Comparison of ENCODE assay signal across 19 cellular contexts in the genomic region with DNA sequence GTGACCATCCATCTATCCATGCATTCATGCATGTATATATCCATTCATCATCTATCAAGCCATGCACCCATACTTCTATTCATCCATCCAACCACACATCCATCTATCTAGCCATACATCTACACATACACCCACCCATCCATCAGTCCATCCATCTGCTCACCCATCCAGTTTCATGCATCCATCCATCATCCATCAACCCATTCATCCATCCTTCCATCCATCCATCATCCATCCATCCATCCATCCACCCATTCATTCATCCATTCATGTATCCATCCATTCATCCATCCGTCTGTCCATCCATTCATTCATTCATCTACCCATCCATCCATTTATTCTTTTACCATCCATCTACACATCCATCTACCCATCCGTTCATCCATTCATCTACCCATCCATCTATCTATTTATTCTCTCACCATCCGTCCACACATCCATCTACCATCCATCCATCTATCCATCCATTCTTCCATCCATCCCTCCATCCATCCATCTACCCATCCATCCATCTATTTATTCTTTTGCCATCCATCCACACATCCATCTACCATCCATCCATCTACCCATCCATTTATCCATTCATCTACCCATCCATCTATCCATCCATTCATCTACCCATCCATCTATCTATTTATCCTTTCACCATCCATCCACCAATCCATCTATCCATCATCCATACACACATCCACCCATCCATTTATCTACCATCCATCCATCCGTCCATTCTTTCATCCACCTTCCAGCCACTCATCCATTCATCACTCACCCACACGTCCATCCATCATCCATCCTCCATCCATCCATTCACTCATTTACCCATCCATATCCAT. TPM values are rescaled to one million over a fixed set of nuclear protein-coding genes. Genes with fewer than 3 reads are reported as not detected.
DNase-seq lines count a peak whose midpoint lies in the region; ATAC-seq, FAIRE-seq and TF ChIP-seq lines count a peak whose summit lies in the region.
"Had no signal": no experiment of that assay in that cellular context is flagged by ENCODE, and none has a peak within 500 bp of the region (broad histone marks: within the 10 kb centered on the region; RNA-seq: fewer than 3 reads in every experiment).

No MANE protein-coding gene starts in this region.

- H3K9me3 ChIP-seq in IMR-90 (ENCODE audit: control insufficient read depth, insufficient read depth, low read length) (no peaks in the 10 kb centered on the region), H1 (ENCODE audit: insufficient read depth in 2 of 2, low read depth in 1 of 2, low read length in 1 of 2) (no peaks in the 10 kb centered on the region; a peak in 1 of 4 replicates), upper lobe of left lung (no peaks in the 10 kb centered on the region)

- H2AK5ac ChIP-seq in IMR-90 (ENCODE audit: low read depth, low read length) (no peak overlapping the region), H1 (ENCODE audit: low read depth, low read length) (no peak overlapping the region)

- H3K4me1 ChIP-seq in IMR-90 (ENCODE audit: control insufficient read depth, insufficient read depth, low read length), result no peaks in the 10 kb centered on the region
- H3K4me1 ChIP-seq in H1 (replicated peaks in 1 of 4; ENCODE audit: control insufficient read depth in 3 of 4, insufficient read depth in 4 of 4, low read length in 3 of 4), result no peaks in the 10 kb centered on the region; a peak in 2 of 7 replicates
- peaks cover 19 to 24% (median 21%) of the 10 kb centered on the region in 4 donors for H3K4me1 ChIP-seq in upper lobe of left lung

- H3K9ac ChIP-seq in IMR-90 (ENCODE audit: low read depth, low read length) (no peak overlapping the region), H1 (replicated peaks in 1 of 4; ENCODE audit: extremely low read depth in 1 of 4, low read depth in 3 of 4, low read length in 3 of 4) (no peak overlapping the region)

- H4K91ac ChIP-seq in IMR-90 (ENCODE audit: insufficient read depth, low read depth, low read length) (no peak overlapping the region), H1 (replicated peaks; ENCODE audit: insufficient read length, low read length) (no peak overlapping the region)

- H3K23me2 ChIP-seq in H1 (ENCODE audit: low read depth, low read length), result peaks cover 9% of the 10 kb centered on the region; the same call in 1 of the 2 replicates

- POLR2A ChIA-PET in IMR-90 (lab: Charles Lee; ENCODE audit: unreplicated experiment) (no interaction called here), H1 (lab: Charles Lee; ENCODE audit: partially characterized antibody) (no interaction called here)

- DNase-seq in GM12891 (ENCODE audit: insufficient read length, low spot score) (no peak), IMR-90 (no peak), H1 (ENCODE audit: low read depth in 1 of 2, low spot score in 2 of 2) (no peak), NCI-H1436 treated with DMSO at 0.1 percent for 48 hours (lab: John Stamatoyannopoulos, UW) (no peak), frontal cortex (ENCODE audit: low spot score in 2 of 2) (no peak), upper lobe of left lung (no peak)
- DNase-seq: ACHN; Calu3; CD8-positive, alpha-beta T cell; DMS53; DND-41; EL; GOT3; H9; Karpas-422 had no signal

- no TSS peak for BruUV-seq in IMR-90 (replicated peaks; lab: Mats Ljungman, UMichigan)

- FAIRE-seq in GM12891 (lab: Jason Lieb, UNC) (peak; percentile 77), H1 (lab: Jason Lieb, UNC) (no peak), frontal cortex (lab: Jason Lieb, UNC) (no peak)
- FAIRE-seq: A204.1, GM12878 had no signal

- H3K79me1 ChIP-seq in IMR-90 (ENCODE audit: low read depth in 1 of 2, low read length in 2 of 2) (no peaks in the 10 kb centered on the region), H1 (ENCODE audit: low read depth, low read length) (no peaks in the 10 kb centered on the region)

- dilution Hi-C loops in IMR-90 (cut with HindIII; ENCODE audit: low sequenced_read_pairs, unreplicated experiment), result no loop called here

- no peaks in the 10 kb centered on the region for H3K9me1 ChIP-seq in IMR-90 (ENCODE audit: insufficient read depth, low read length)

- H3K79me2 ChIP-seq in H1 (ENCODE audit: control insufficient read depth in 1 of 2, insufficient read depth in 2 of 2, low read length in 2 of 2), result no peaks in the 10 kb centered on the region

- H3K56ac ChIP-seq in IMR-90 (ENCODE audit: extremely low read depth, insufficient read depth, low read length) (no peak overlapping the region), H1 (replicated peaks; ENCODE audit: insufficient read length, low read depth, low read length) (peak overlapping the region; percentile 12)

- CTCF ChIA-PET in IMR-90 (lab: Yijun Ruan, JAX), result no interaction called here
- CTCF ChIA-PET in H1 (lab: Charles Lee; ENCODE audit: partially characterized antibody), result interaction anchor here (4.3 to 19.2 kb wide), 2 partner anchors 11 to 104 kb away, joined by 39 to 513 read pairs; no protein-coding TSS in a partner anchor

- no peak overlapping the region for H3K14ac ChIP-seq in IMR-90 (replicated peaks; ENCODE audit: low read depth, low read length)
- no peak overlapping the region for H3K14ac ChIP-seq in H1 (ENCODE audit: insufficient read length)

- intact Hi-C loops in IMR-90 (cut with micrococcal nuclease), result no loop called here

- TF ChIP-seq RAD21 in IMR-90 (IDR thresholded peaks at IDR 0.05; ENCODE audit: low read length) (no peak), H1 (IDR thresholded peaks at IDR 0.05 in 1 of 2, conservative IDR thresholded peaks at IDR 0.05 in 1 of 2; ENCODE audit: low read depth in 2 of 2, low read length in 2 of 2) (no peak)

- no peak overlapping the region for H2BK15ac ChIP-seq in IMR-90 (ENCODE audit: low read depth, low read length)
- H2BK15ac ChIP-seq in H1 (ENCODE audit: low read length), result no peak overlapping the region

- H3K4me2 ChIP-seq in IMR-90 (ENCODE audit: low read depth, low read length) (no peak overlapping the region), H1 (ENCODE audit: insufficient read depth in 1 of 2, low read depth in 2 of 2, low read length in 2 of 2) (no peak overlapping the region)

- TF ChIP-seq POLR2A in GM12891 (IDR thresholded peaks at IDR 0.05; ENCODE audit: low read depth, low read length) (no peak), IMR-90 (IDR thresholded peaks at IDR 0.05; ENCODE audit: low read depth, low read length) (no peak), H1 (IDR thresholded peaks at IDR 0.05; ENCODE audit: control extremely low read depth in 1 of 2, low read depth in 2 of 2, low read length in 2 of 2) (no peak), upper lobe of left lung (IDR thresholded peaks at IDR 0.05) (no peak)

- H3K36me3 ChIP-seq in IMR-90 (ENCODE audit: control insufficient read depth, insufficient read depth, low read length) (no peaks in the 10 kb centered on the region), H1 (ENCODE audit: control insufficient read depth in 2 of 4, insufficient read depth in 4 of 4, low read length in 3 of 4) (no peaks in the 10 kb centered on the region), upper lobe of left lung (no peaks in the 10 kb centered on the region)

- H4K8ac ChIP-seq in IMR-90 (ENCODE audit: low read depth in 2 of 2, low read length in 2 of 2), result no peak overlapping the region
- H4K8ac ChIP-seq in H1 (ENCODE audit: extremely low read depth, insufficient read depth, low read length), result no peak overlapping the region

- ATAC-seq in IMR-90 (ENCODE audit: low read depth) (no peak), upper lobe of left lung (ENCODE audit: low FRiP score in 2 of 2) (no peak)
- ATAC-seq: CD8-positive, alpha-beta T cell; GM12878 had no signal

- H3K4me3 ChIP-seq in IMR-90 (ENCODE audit: insufficient read depth, low read depth, low read length) (no peak overlapping the region), H1 (ENCODE audit: extremely low read depth in 1 of 4, insufficient read depth in 2 of 4, low read depth in 3 of 4, low read length in 4 of 4) (no peak overlapping the region), upper lobe of left lung (no peak overlapping the region)
- H3K4me3 ChIP-seq: GM12878 had no signal

- H4K20me1 ChIP-seq in IMR-90 (ENCODE audit: insufficient read depth, low read length) (no peaks in the 10 kb centered on the region), H1 (replicated peaks in 1 of 2; ENCODE audit: control insufficient read depth in 1 of 2, insufficient read depth in 2 of 2, low read length in 2 of 2) (peaks cover 0 to 4% of the 10 kb centered on the region in 2 experiments)

- H3K23ac ChIP-seq in IMR-90 (ENCODE audit: low read depth, low read length) (no peak overlapping the region), H1 (ENCODE audit: insufficient read length) (no peak overlapping the region)

- peak overlapping the region; percentile 46 for H2BK5ac ChIP-seq in IMR-90 (ENCODE audit: low read depth, low read length, poor library complexity, severe bottlenecking)
- no peak overlapping the region for H2BK5ac ChIP-seq in H1 (ENCODE audit: low read depth, low read length)

- H2BK120ac ChIP-seq in IMR-90 (ENCODE audit: low read depth, low read length) (no peak overlapping the region), H1 (replicated peaks; ENCODE audit: low read depth, low read length) (no peak overlapping the region)

- H2BK12ac ChIP-seq in H1 (ENCODE audit: low read depth, low read length), result no peak overlapping the region

- no peak overlapping the region for H2AK9ac ChIP-seq in IMR-90 (replicated peaks; ENCODE audit: low read depth, low read length, poor library complexity)

- H3K27me3 ChIP-seq in IMR-90 (ENCODE audit: control insufficient read depth, insufficient read depth, low read length), result peaks cover 58% of the 10 kb centered on the region
- H3K27me3 ChIP-seq in H1 (replicated peaks in 1 of 4; ENCODE audit: control insufficient read depth in 3 of 4, extremely low read depth in 1 of 4, insufficient read depth in 3 of 4, low read length in 3 of 4), result no peaks in the 10 kb centered on the region
- no peaks in the 10 kb centered on the region for H3K27me3 ChIP-seq in upper lobe of left lung

- no peak overlapping the region for H2BK20ac ChIP-seq in IMR-90 (ENCODE audit: low read depth, low read length)
- no peak overlapping the region for H2BK20ac ChIP-seq in H1 (ENCODE audit: low read length)

- 67 to 98% methylated on average over 4 to 5 of the region's 5 CpGs for WGBS in IMR-90 (ENCODE audit: extremely low coverage in 2 of 2, insufficient read length in 1 of 2), 2 experiments
- WGBS in H1 (ENCODE audit: extremely low coverage in 1 of 2, insufficient coverage in 1 of 2, insufficient read length in 1 of 2, insufficient replicate concordance in 2 of 2, low coverage in 1 of 2, low lambda C conversion rate in 2 of 2, missing lambda C conversion rate in 1 of 2), 2 experiments, result 82 to 100% methylated on average over 4 to 5 of the region's 5 CpGs
- WGBS in upper lobe of left lung, 2 donors, result 94 to 95% methylated on average over 5 of the region's 5 CpGs

- H3K18ac ChIP-seq in IMR-90 (ENCODE audit: low read depth, low read length) (no peak overlapping the region), H1 (ENCODE audit: extremely low read depth, low read length) (no peak overlapping the region)

- TF ChIP-seq CTCF in IMR-90 (conservative IDR thresholded peaks at IDR 0.05; ENCODE audit: low read depth, low read length) (no peak), H1 (IDR thresholded peaks at IDR 0.05; ENCODE audit: control extremely low read depth in 1 of 3, insufficient read depth in 1 of 3, low read depth in 1 of 3, low read length in 3 of 3) (no peak), upper lobe of left lung (IDR thresholded peaks at IDR 0.05) (no peak)

- H3K4ac ChIP-seq in IMR-90 (ENCODE audit: low read depth, low read length), result no peak overlapping the region
- H3K4ac ChIP-seq in H1 (replicated peaks; ENCODE audit: insufficient read length, low read depth, low read length), result no peak overlapping the region

- in situ Hi-C loops in IMR-90 (cut with MboI; ENCODE audit: low sequenced_read_pairs), result no loop called here

- H2AFZ ChIP-seq in IMR-90 (replicated peaks; ENCODE audit: low read length, poor library complexity), result no peak overlapping the region
- no peak overlapping the region for H2AFZ ChIP-seq in H1 (ENCODE audit: low read length)

- H3K27ac ChIP-seq in IMR-90 (ENCODE audit: insufficient read depth, low read length) (no peak overlapping the region), H1 (ENCODE audit: low read depth, low read length) (no peak overlapping the region), upper lobe of left lung (no peak overlapping the region)

- TF ChIP-seq EP300 in H1 (IDR thresholded peaks at IDR 0.05; ENCODE audit: borderline replicate concordance in 1 of 2, low read depth in 2 of 2, low read length in 2 of 2), result no peak
- no peak for TF ChIP-seq EP300 in upper lobe of left lung (IDR thresholded peaks at IDR 0.05)

- H4K5ac ChIP-seq in IMR-90 (ENCODE audit: low read depth, low read length) (no peak overlapping the region), H1 (ENCODE audit: insufficient read length, low read depth, low read length) (no peak overlapping the region)

RNA-seq across cellular contexts. Expression of a gene that starts 3.2 kb away (rescaled TPM):
- 132 TPM for polyA plus RNA-seq in GM12891 (2012; ENCODE audit: low read depth, missing spikeins)
- total RNA-seq in IMR-90 (2012; rRNA removed) (not detected in 2 replicates), frontal cortex (not detected), upper lobe of left lung (10 to 100 TPM in 1 of 6 donors, 1 to 10 TPM in 2, not detected in 3; 2.8 to 24.2 (median 5.8) TPM)
- polyA plus RNA-seq in IMR-90 (2012; rRNA removed) (not detected in 2 replicates), H1 (2011; rRNA removed) (not detected in 2 replicates)
- not detected in 2 replicates for polyA plus RNA-seq in IMR-90 (2012; cell fraction: cytosol; rRNA removed)
- polyA plus RNA-seq in IMR-90 (2012; cell fraction: nucleus; rRNA removed; ENCODE audit: low replicate concordance), result not detected in 2 replicates
- not detected in 2 replicates for total RNA-seq in H1 (2021; fragmentation: NEBNext Ultra II Directional; extraction: Animal tissue kit (Norgen Biotek cat#: 25700))
- not detected for polyA plus RNA-seq in H1 (2011; cell fraction: cytosol; rRNA removed)
- not detected for polyA plus RNA-seq in H1 (2011; cell fraction: nucleus; rRNA removed)
- 0.38 TPM in 1 of 4 replicates, not detected in the others for polyA plus RNA-seq in H1 (2012, experiment 1 of 2)
- not detected for polyA plus RNA-seq in H1 (2012, experiment 2 of 2)
- polyA plus RNA-seq in H1 (2013, experiment 1 of 2), result not detected
- polyA plus RNA-seq in H1 (2013, experiment 2 of 2), result not detected
- polyA minus RNA-seq in H1 (2011; rRNA and poly(A)+ RNA removed), result not detected in 2 replicates
- not detected for polyA minus RNA-seq in H1 (2011; cell fraction: cytosol; rRNA and poly(A)+ RNA removed)
- polyA minus RNA-seq in H1 (2011; cell fraction: nucleus; rRNA and poly(A)+ RNA removed), result not detected
- total RNA-seq: Calu3; CD8-positive, alpha-beta T cell; G401; H9 had no signal
- polyA plus RNA-seq: BJ had no signal

RNA-seq across cellular contexts. Expression of a gene that starts 35.4 kb away (rescaled TPM):
- polyA plus RNA-seq in GM12891 (2012; ENCODE audit: low read depth, missing spikeins), result 0.74 TPM
- total RNA-seq in IMR-90 (2012; rRNA removed), result under 0.01 and 0.18 TPM in 2 replicates
- 0.77 and 0.89 TPM in 2 replicates for polyA plus RNA-seq in IMR-90 (2012; rRNA removed)
- polyA plus RNA-seq in IMR-90 (2012; cell fraction: cytosol; rRNA removed), result 0.51 and 0.74 TPM in 2 replicates
- 0.26 and 0.50 TPM in 2 replicates for polyA plus RNA-seq in IMR-90 (2012; cell fraction: nucleus; rRNA removed; ENCODE audit: low replicate concordance)
- total RNA-seq in H1 (2021; fragmentation: NEBNext Ultra II Directional; extraction: Animal tissue kit (Norgen Biotek cat#: 25700)), result 1.4 and 1.9 TPM in 2 replicates
- 3.0 and 3.2 TPM in 2 replicates for polyA plus RNA-seq in H1 (2011; rRNA removed)
- 2.0 TPM for polyA plus RNA-seq in H1 (2011; cell fraction: cytosol; rRNA removed)
- 3.8 TPM for polyA plus RNA-seq in H1 (2011; cell fraction: nucleus; rRNA removed)
- 2.2 to 2.8 TPM (median 2.3 TPM) in 4 replicates for polyA plus RNA-seq in H1 (2012, experiment 1 of 2)
- polyA plus RNA-seq in H1 (2012, experiment 2 of 2), result 2.3 TPM
- 2.8 TPM for polyA plus RNA-seq in H1 (2013, experiment 1 of 2)
- polyA plus RNA-seq in H1 (2013, experiment 2 of 2), result 3.1 TPM
- polyA minus RNA-seq in H1 (2011; rRNA and poly(A)+ RNA removed), result 2.4 and 2.7 TPM in 2 replicates
- 1.4 TPM for polyA minus RNA-seq in H1 (2011; cell fraction: cytosol; rRNA and poly(A)+ RNA removed)
- 2.6 TPM for polyA minus RNA-seq in H1 (2011; cell fraction: nucleus; rRNA and poly(A)+ RNA removed)
- 4.9 TPM for total RNA-seq in frontal cortex
- 100 to 1,000 TPM in 1 of 6 donors, 10 to 100 TPM in 4, 1 to 10 TPM in 1; 6.3 to 106 (median 31.7) TPM for total RNA-seq in upper lobe of left lung
- total RNA-seq: CD8-positive, alpha-beta T cell; G401 had no signal

RNA-seq across cellular contexts. Expression of a gene that starts 39.4 kb away (rescaled TPM):
- 31.8 TPM for polyA plus RNA-seq in GM12891 (2012; ENCODE audit: low read depth, missing spikeins)
- 42.2 and 47.7 TPM in 2 replicates for total RNA-seq in IMR-90 (2012; rRNA removed)
- polyA plus RNA-seq in IMR-90 (2012; rRNA removed), result 40.2 and 41.6 TPM in 2 replicates
- 17.0 and 37.1 TPM in 2 replicates for polyA plus RNA-seq in IMR-90 (2012; cell fraction: cytosol; rRNA removed)
- 17.1 and 40.4 TPM in 2 replicates for polyA plus RNA-seq in IMR-90 (2012; cell fraction: nucleus; rRNA removed; ENCODE audit: low replicate concordance)
- total RNA-seq in H1 (2021; fragmentation: NEBNext Ultra II Directional; extraction: Animal tissue kit (Norgen Biotek cat#: 25700)), result 83.6 and 90.7 TPM in 2 replicates
- 64.0 and 76.8 TPM in 2 replicates for polyA plus RNA-seq in H1 (2011; rRNA removed)
- 74.2 TPM for polyA plus RNA-seq in H1 (2011; cell fraction: cytosol; rRNA removed)
- polyA plus RNA-seq in H1 (2011; cell fraction: nucleus; rRNA removed), result 56.1 TPM
- polyA plus RNA-seq in H1 (2012, experiment 1 of 2), result 72.0 to 81.5 TPM (median 74.4 TPM) in 4 replicates
- 84.8 TPM for polyA plus RNA-seq in H1 (2012, experiment 2 of 2)
- 45.2 TPM for polyA plus RNA-seq in H1 (2013, experiment 1 of 2)
- polyA plus RNA-seq in H1 (2013, experiment 2 of 2), result 43.4 TPM
- polyA minus RNA-seq in H1 (2011; rRNA and poly(A)+ RNA removed), result 71.0 and 75.1 TPM in 2 replicates
- 26.4 TPM for polyA minus RNA-seq in H1 (2011; cell fraction: cytosol; rRNA and poly(A)+ RNA removed)
- 30.0 TPM for polyA minus RNA-seq in H1 (2011; cell fraction: nucleus; rRNA and poly(A)+ RNA removed)
- total RNA-seq in frontal cortex, result 90.9 TPM
- total RNA-seq in upper lobe of left lung, result 10 to 100 TPM; 21.0 to 44.5 (median 36.5) TPM

RNA-seq across cellular contexts. Expression of a gene that starts 39.5 kb away (rescaled TPM):
- 39.0 TPM for polyA plus RNA-seq in GM12891 (2012; ENCODE audit: low read depth, missing spikeins)
- total RNA-seq in IMR-90 (2012; rRNA removed) (50.0 and 57.9 TPM in 2 replicates), frontal cortex (26.1 TPM), upper lobe of left lung (10 to 100 TPM; 33.1 to 47.1 (median 39.4) TPM)
- polyA plus RNA-seq in IMR-90 (2012; rRNA removed) (56.1 and 58.5 TPM in 2 replicates), H1 (2011; rRNA removed) (47.9 and 60.3 TPM in 2 replicates)
- 43.0 and 87.4 TPM in 2 replicates for polyA plus RNA-seq in IMR-90 (2012; cell fraction: cytosol; rRNA removed)
- polyA plus RNA-seq in IMR-90 (2012; cell fraction: nucleus; rRNA removed; ENCODE audit: low replicate concordance), result 64.7 and 84.2 TPM in 2 replicates
- 31.7 and 33.3 TPM in 2 replicates for total RNA-seq in H1 (2021; fragmentation: NEBNext Ultra II Directional; extraction: Animal tissue kit (Norgen Biotek cat#: 25700))
- 64.5 TPM for polyA plus RNA-seq in H1 (2011; cell fraction: cytosol; rRNA removed)
- 77.8 TPM for polyA plus RNA-seq in H1 (2011; cell fraction: nucleus; rRNA removed)
- polyA plus RNA-seq in H1 (2012, experiment 1 of 2), result 35.5 to 44.0 TPM (median 38.3 TPM) in 4 replicates
- polyA plus RNA-seq in H1 (2012, experiment 2 of 2), result 36.3 TPM
- 29.5 TPM for polyA plus RNA-seq in H1 (2013, experiment 1 of 2)
- polyA plus RNA-seq in H1 (2013, experiment 2 of 2), result 29.6 TPM
- polyA minus RNA-seq in H1 (2011; rRNA and poly(A)+ RNA removed), result 46.9 and 50.7 TPM in 2 replicates
- 25.1 TPM for polyA minus RNA-seq in H1 (2011; cell fraction: cytosol; rRNA and poly(A)+ RNA removed)
- 25.1 TPM for polyA minus RNA-seq in H1 (2011; cell fraction: nucleus; rRNA and poly(A)+ RNA removed)

RNA-seq across cellular contexts. Expression of a gene that starts 49.2 kb away (rescaled TPM):
- polyA plus RNA-seq in GM12891 (2012; ENCODE audit: low read depth, missing spikeins), result 734 TPM
- total RNA-seq in IMR-90 (2012; rRNA removed), result not detected in 2 replicates
- polyA plus RNA-seq in IMR-90 (2012; rRNA removed), result not detected in 2 replicates
- not detected in 2 replicates for polyA plus RNA-seq in IMR-90 (2012; cell fraction: cytosol; rRNA removed)
- polyA plus RNA-seq in IMR-90 (2012; cell fraction: nucleus; rRNA removed; ENCODE audit: low replicate concordance), result not detected in 2 replicates
- not detected in 2 replicates for total RNA-seq in H1 (2021; fragmentation: NEBNext Ultra II Directional; extraction: Animal tissue kit (Norgen Biotek cat#: 25700))
- not detected in 2 replicates for polyA plus RNA-seq in H1 (2011; rRNA removed)
- polyA plus RNA-seq in H1 (2011; cell fraction: cytosol; rRNA removed), result not detected
- not detected for polyA plus RNA-seq in H1 (2011; cell fraction: nucleus; rRNA removed)
- not detected in 4 replicates for polyA plus RNA-seq in H1 (2012, experiment 1 of 2)
- 0.07 TPM for polyA plus RNA-seq in H1 (2012, experiment 2 of 2)
- 0.02 TPM for polyA plus RNA-seq in H1 (2013, experiment 1 of 2)
- 0.07 TPM for polyA plus RNA-seq in H1 (2013, experiment 2 of 2)
- not detected in 2 replicates for polyA minus RNA-seq in H1 (2011; rRNA and poly(A)+ RNA removed)
- not detected for polyA minus RNA-seq in H1 (2011; cell fraction: cytosol; rRNA and poly(A)+ RNA removed)
- polyA minus RNA-seq in H1 (2011; cell fraction: nucleus; rRNA and poly(A)+ RNA removed), result not detected
- not detected for total RNA-seq in frontal cortex
- total RNA-seq in upper lobe of left lung, result 1 to 10 TPM in 1 of 6 donors, under 1 TPM in 3, not detected in 2; 0.39 to 4.7 (median 0.71) TPM
- total RNA-seq: CD8-positive, alpha-beta T cell; G401; H9 had no signal
- polyA plus RNA-seq: BJ had no signal
